23 cellular contexts compared by ENCODE assay signal in genomic region chr7:31761646-31762045, GRCh38.
DNase-seq lines count a peak whose midpoint lies in the region; ATAC-seq and TF ChIP-seq lines count a peak whose summit lies in the region.
"Had no signal": no experiment of that assay in that cellular context is flagged by ENCODE, and none has a peak within 500 bp of the region (broad histone marks: within the 10 kb centered on the region; RNA-seq: fewer than 3 reads in every experiment).

No MANE protein-coding gene starts in this region.

- H3K27ac Mint-ChIP-seq in HFFc6, result no peak overlapping the region
- H3K27ac Mint-ChIP-seq: B cell; CD8-positive, alpha-beta memory T cell; GM23338; T-helper 17 cell had no signal

- no peak for ATAC-seq in heart right ventricle
- ATAC-seq: GM23338, SK-N-SH treated with all-trans-retinoic acid at 6 μM for 48 hours, T-helper 17 cell had no signal

- H3K4me3 Mint-ChIP-seq in HFFc6, result no peak overlapping the region
- H3K4me3 Mint-ChIP-seq: B cell; CD8-positive, alpha-beta memory T cell; GM23338; IgD-negative memory B cell; T-helper 17 cell had no signal

- H3K9me3 Mint-ChIP-seq in HFFc6, result no peaks in the 10 kb centered on the region; the same call in 1 of the 2 replicates
- H3K9me3 Mint-ChIP-seq: GM23338 had no signal

- H3K27ac ChIP-seq in heart right ventricle, result no peak overlapping the region
- H3K27ac ChIP-seq in left ventricle myocardium inferior (replicated peaks), result no peak overlapping the region
- H3K27ac ChIP-seq: C4-2B, HL-60, KMS-11, SJCRH30 had no signal

- H3K9me3 ChIP-seq in heart right ventricle (no peaks in the 10 kb centered on the region), left ventricle myocardium inferior (replicated peaks) (no peaks in the 10 kb centered on the region)
- H3K9me3 ChIP-seq: HAP-1, SJCRH30 had no signal

- no peaks in the 10 kb centered on the region for H3K36me3 Mint-ChIP-seq in HFFc6 (ENCODE audit: low read depth)
- H3K36me3 Mint-ChIP-seq: CD8-positive, alpha-beta memory T cell; IgD-negative memory B cell had no signal

- H3K27me3 Mint-ChIP-seq in HFFc6 (ENCODE audit: insufficient read depth), result peaks cover 2% of the 10 kb centered on the region
- H3K27me3 Mint-ChIP-seq: B cell; CD8-positive, alpha-beta memory T cell; T-helper 17 cell had no signal

- H3K4me1 ChIP-seq in heart right ventricle (peaks cover 0 to 3% (median 0%) of the 10 kb centered on the region in 9 donors), left ventricle myocardium inferior (no peaks in the 10 kb centered on the region)
- H3K4me1 ChIP-seq: HAP-1, SJCRH30 had no signal

- peak; percentile 30 to 36 for DNase-seq in heart right ventricle
- DNase-seq in cardiac septum (ENCODE audit: low spot score), result no peak
- DNase-seq in NCI-H446 treated with DMSO at 0.1 percent for 48 hours (lab: John Stamatoyannopoulos, UW), result peak; percentile 63
- DNase-seq in left ventricle myocardium inferior, result peak; percentile 51
- no peak for DNase-seq in Kasumi-1 (lab: John Stamatoyannopoulos, UW)
- DNase-seq in HFFc6, result no peak
- DNase-seq in NCI-H510A treated with DMSO at 0.1 percent for 48 hours (lab: John Stamatoyannopoulos, UW), result no peak
- DNase-seq: CD8-positive, alpha-beta memory T cell; NCI-H1092 treated with DMSO at 0.1 percent for 48 hours; NCI-H1436; NCI-H187; NCI-H2081 treated with DMSO at 0.1 percent for 48 hours; NCI-H69; SJCRH30; T-helper 17 cell had no signal

- no peaks in the 10 kb centered on the region for H3K27me3 ChIP-seq in heart right ventricle
- H3K27me3 ChIP-seq in left ventricle myocardium inferior (ENCODE audit: low read depth), result no peaks in the 10 kb centered on the region
- H3K27me3 ChIP-seq: SJCRH30 had no signal

- H3K4me3 ChIP-seq in heart right ventricle (no peak overlapping the region), left ventricle myocardium inferior (no peak overlapping the region)
- H3K4me3 ChIP-seq: GM23338, HAP-1, SJCRH30 had no signal

- intact Hi-C loops in heart right ventricle (cut with DNase I), result loop anchor here in 1 of 10 donors (10.0 kb wide), 1 partner anchor 413 kb away; no protein-coding TSS in a partner anchor
- intact Hi-C loops in cardiac septum (cut with DNase I), result no loop called here
- intact Hi-C loops in left ventricle myocardium inferior (cut with micrococcal nuclease), result no loop called here

- TF ChIP-seq CTCF in heart right ventricle (IDR thresholded peaks at IDR 0.05) (no peak), left ventricle myocardium inferior (IDR thresholded peaks at IDR 0.05; ENCODE audit: borderline replicate concordance) (no peak), HFFc6 (IDR thresholded peaks at IDR 0.05) (no peak)

- H3K36me3 ChIP-seq in heart right ventricle (no peaks in the 10 kb centered on the region), left ventricle myocardium inferior (no peaks in the 10 kb centered on the region)
- H3K36me3 ChIP-seq: HAP-1, SJCRH30 had no signal

- no peaks in the 10 kb centered on the region for H3K4me1 Mint-ChIP-seq in HFFc6 (ENCODE audit: low read depth)
- H3K4me1 Mint-ChIP-seq: B cell; CD8-positive, alpha-beta memory T cell; GM23338; IgD-negative memory B cell; T-helper 17 cell had no signal

Comparison
In these comparisons a context has a peak if more than half of its experiments do, and no peak if none do; other contexts are left out.
1. DNase-seq: peak in heart right ventricle (2 of 2), NCI-H446 treated with DMSO at 0.1 percent for 48 hours (single experiment) and left ventricle myocardium inferior (single experiment); none in cardiac septum (single experiment), Kasumi-1 (0 of 2), HFFc6 (single experiment) and NCI-H510A treated with DMSO at 0.1 percent for 48 hours (single experiment).